In genomic region chr15:86615411-86615810, GRCh38 we compare ENCODE assay signal across 16 cellular contexts.
DNase-seq lines count a peak whose midpoint lies in the region; ATAC-seq, FAIRE-seq and TF ChIP-seq lines count a peak whose summit lies in the region.
"Had no signal": no experiment of that assay in that cellular context is flagged by ENCODE, and none has a peak within 500 bp of the region (broad histone marks: within the 10 kb centered on the region; RNA-seq: fewer than 3 reads in every experiment).

No MANE protein-coding gene starts in this region.

- peaks cover 2% of the 10 kb centered on the region for H3K36me3 Mint-ChIP-seq in activated T-cell treated with anti-CD3 and anti-CD28 coated beads, Interleukin-2, amount 50 U/mL, for 24 hours (ENCODE audit: low read depth)
- H3K36me3 Mint-ChIP-seq in CD8-positive, alpha-beta T cell = no peaks in the 10 kb centered on the region
- peaks cover 5% of the 10 kb centered on the region for H3K36me3 Mint-ChIP-seq in T-helper 17 cell (ENCODE audit: low read depth)
- no peaks in the 10 kb centered on the region for H3K36me3 Mint-ChIP-seq in MCF 10A (ENCODE audit: insufficient read depth, unreplicated experiment)

- no peaks in the 10 kb centered on the region for H3K9me3 Mint-ChIP-seq in activated T-cell treated with anti-CD3 and anti-CD28 coated beads, Interleukin-2, amount 50 U/mL, for 24 hours
- H3K9me3 Mint-ChIP-seq in CD8-positive, alpha-beta T cell = no peaks in the 10 kb centered on the region
- H3K9me3 Mint-ChIP-seq in MCF 10A (ENCODE audit: unreplicated experiment) = no peaks in the 10 kb centered on the region

- CTCF ChIA-PET in CD8-positive, alpha-beta T cell (lab: Charles Lee) = no interaction called here
- CTCF ChIA-PET in MCF 10A (lab: Yijun Ruan, JAX) = interaction anchor here (3.2 to 4.6 kb wide), 2 partner anchors 9 to 383 kb away, joined by 12 to 25 read pairs; no protein-coding TSS in a partner anchor

- no peak for TF ChIP-seq CTCF in CD8-positive, alpha-beta T cell (IDR thresholded peaks at IDR 0.05)
- no peak for TF ChIP-seq CTCF in MCF 10A (IDR thresholded peaks at IDR 0.05; ENCODE audit: unreplicated experiment)

- intact Hi-C loops in CD8-positive, alpha-beta T cell (cut with DNase I, micrococcal nuclease) = no loop called here
- intact Hi-C loops in left colon (cut with DNase I, micrococcal nuclease) (no loop called here), MCF 10A (cut with micrococcal nuclease) (no loop called here)

- H3K4me3 Mint-ChIP-seq in activated T-cell treated with anti-CD3 and anti-CD28 coated beads, Interleukin-2, amount 50 U/mL, for 24 hours = no peak overlapping the region
- no peak overlapping the region for H3K4me3 Mint-ChIP-seq in CD8-positive, alpha-beta T cell
- peak overlapping the region; percentile 55 for H3K4me3 Mint-ChIP-seq in T-helper 17 cell
- no peak overlapping the region for H3K4me3 Mint-ChIP-seq in MCF 10A (ENCODE audit: unreplicated experiment)
- H3K4me3 Mint-ChIP-seq: HFFc6 had no signal

- no TSS peak for BruUV-seq in MCF 10A (replicated peaks; lab: Mats Ljungman, UMichigan)

- peaks cover 46% of the 10 kb centered on the region for H3K4me1 ChIP-seq in CD8-positive, alpha-beta T cell (ENCODE audit: insufficient read depth, low read length)

- no peaks in the 10 kb centered on the region for H3K36me3 ChIP-seq in CD8-positive, alpha-beta T cell (ENCODE audit: insufficient read depth, low read length)

- H3K27me3 ChIP-seq in CD8-positive, alpha-beta T cell (ENCODE audit: insufficient read depth, low read length) = no peaks in the 10 kb centered on the region

- H3K4me3 ChIP-seq in CD8-positive, alpha-beta T cell (ENCODE audit: low read depth, low read length) = no peak overlapping the region
- H3K4me3 ChIP-seq: K562 had no signal

- peaks cover 72% of the 10 kb centered on the region for H3K4me1 Mint-ChIP-seq in activated T-cell treated with anti-CD3 and anti-CD28 coated beads, Interleukin-2, amount 50 U/mL, for 24 hours (ENCODE audit: low read depth)
- peaks cover 55% of the 10 kb centered on the region for H3K4me1 Mint-ChIP-seq in CD8-positive, alpha-beta T cell (ENCODE audit: low read depth)
- peaks cover 51% of the 10 kb centered on the region for H3K4me1 Mint-ChIP-seq in T-helper 17 cell
- peaks cover 21% of the 10 kb centered on the region for H3K4me1 Mint-ChIP-seq in MCF 10A (ENCODE audit: insufficient read depth, unreplicated experiment)

- no peaks in the 10 kb centered on the region for H3K9me3 ChIP-seq in CD8-positive, alpha-beta T cell (ENCODE audit: low read length)
- no peaks in the 10 kb centered on the region for H3K9me3 ChIP-seq in T-helper 17 cell (ENCODE audit: control insufficient read depth, low read length, poor library complexity, severe bottlenecking)

- DNase-seq in activated T-cell treated with anti-CD3 and anti-CD28 coated beads, Interleukin-2, amount 50 U/mL, for 24 hours = no peak
- DNase-seq in activated T-cell treated with anti-CD3 and anti-CD28 coated beads, Interleukin-2, amount 50 U/mL, for 1 hour = no peak
- no peak for DNase-seq in CD8-positive, alpha-beta T cell
- DNase-seq in T-helper 17 cell = no peak
- DNase-seq in left colon = no peak
- no peak for DNase-seq in MCF 10A (ENCODE audit: unreplicated experiment)
- DNase-seq in MV-4-11 (lab: John Stamatoyannopoulos, UW) = no peak
- DNase-seq in HTR-8/SVneo (ENCODE audit: insufficient read length, low spot score) = no peak
- DNase-seq: HFFc6, NCI-H1092 treated with DMSO at 0.1 percent for 48 hours, NCI-H1694, NCI-H2107, NCI-H226, NCI-H526 treated with DMSO at 0.1 percent for 48 hours, PC-3 had no signal

- peak overlapping the region; percentile 17 for H3K27ac Mint-ChIP-seq in activated T-cell treated with anti-CD3 and anti-CD28 coated beads, Interleukin-2, amount 50 U/mL, for 24 hours
- H3K27ac Mint-ChIP-seq in CD8-positive, alpha-beta T cell = peak overlapping the region; percentile 21
- H3K27ac Mint-ChIP-seq in T-helper 17 cell = peak overlapping the region; percentile 79
- no peak overlapping the region for H3K27ac Mint-ChIP-seq in MCF 10A (ENCODE audit: low read depth, unreplicated experiment)
- H3K27ac Mint-ChIP-seq: HFFc6 had no signal

- ATAC-seq in CD8-positive, alpha-beta T cell = no peak
- ATAC-seq in T-helper 17 cell = no peak
- peak; percentile 72 for ATAC-seq in left colon
- ATAC-seq: K562, PC-3 had no signal

- H3K27me3 Mint-ChIP-seq in activated T-cell treated with anti-CD3 and anti-CD28 coated beads, Interleukin-2, amount 50 U/mL, for 24 hours = no peaks in the 10 kb centered on the region
- H3K27me3 Mint-ChIP-seq in CD8-positive, alpha-beta T cell (ENCODE audit: low read depth) = no peaks in the 10 kb centered on the region
- H3K27me3 Mint-ChIP-seq in T-helper 17 cell (no peaks in the 10 kb centered on the region), MCF 10A (ENCODE audit: insufficient read depth, unreplicated experiment) (no peaks in the 10 kb centered on the region)

- no peak for FAIRE-seq in HTR-8/SVneo (lab: Jason Lieb, UNC)
- FAIRE-seq: K562 had no signal

- POLR2A ChIA-PET in CD8-positive, alpha-beta T cell (lab: Charles Lee) = no interaction called here
- POLR2A ChIA-PET in MCF 10A (lab: Yijun Ruan, JAX) = no interaction called here

- H3K27ac ChIP-seq in CD8-positive, alpha-beta T cell (ENCODE audit: low read depth, low read length) = no peak overlapping the region
